ENCODE assay signal across 1 cellular context in genomic region chr10:97515260-97515978, GRCh38.
TF ChIP-seq lines count a peak whose summit lies in the region.

No MANE protein-coding gene starts in this region.

TF ChIP-seq in H1, 55 proteins besides CTCF, POLR2A, EP300 and RAD21:
- TF ChIP-seq JUN (IDR thresholded peaks at IDR 0.05; ENCODE audit: low read depth, low read length) (no peak), YY1 (IDR thresholded peaks at IDR 0.05; ENCODE audit: low read depth, low read length) (no peak), KDM4A (IDR thresholded peaks at IDR 0.05; ENCODE audit: low read depth, low read length, severe bottlenecking) (no peak), SUZ12 (IDR thresholded peaks at IDR 0.05; ENCODE audit: low read length) (no peak), RBBP5 (IDR thresholded peaks at IDR 0.05; ENCODE audit: borderline replicate concordance, low read depth, low read length) (no peak), KDM5A (IDR thresholded peaks at IDR 0.05; ENCODE audit: low read length) (no peak), TAF7 (optimal IDR thresholded peaks at IDR 0.05; ENCODE audit: borderline replicate concordance, low read depth, low read length) (no peak), SP4 (IDR thresholded peaks at IDR 0.05; ENCODE audit: low read length) (no peak)
